ENCODE assay signal across 8 cellular contexts in the genomic region with DNA sequence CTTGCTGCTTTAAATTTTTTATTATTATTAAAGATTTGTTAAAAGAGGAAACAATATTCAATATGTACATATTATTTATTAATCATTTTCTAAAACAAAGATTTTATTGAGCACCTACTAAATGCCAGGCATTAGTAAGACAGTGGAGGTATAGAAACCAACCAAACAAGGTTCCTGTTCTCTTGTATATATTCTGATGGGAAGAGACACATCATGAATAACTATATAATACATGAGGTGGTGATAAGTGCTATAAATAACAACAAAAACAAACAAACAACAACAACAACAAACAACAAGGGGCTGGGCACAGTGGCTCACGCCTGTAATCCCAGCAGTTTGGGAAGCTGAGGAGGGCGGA. TPM values are rescaled to one million over a fixed set of nuclear protein-coding genes. Genes with fewer than 3 reads are reported as not detected.
DNase-seq lines count a peak whose midpoint lies in the region; ATAC-seq and TF ChIP-seq lines count a peak whose summit lies in the region.

No MANE protein-coding gene starts in this region.

- peaks cover 12% of the 10 kb centered on the region for H3K9me3 Mint-ChIP-seq in stimulated activated naive CD8-positive, alpha-beta T cell treated with anti-CD3 and anti-CD28 coated beads, Interleukin-15, Interleukin-2, amounts not matched to agents 100 ng/mL and 50 ng/mL, for 24 hours
- no peaks in the 10 kb centered on the region for H3K9me3 Mint-ChIP-seq in natural killer cell treated with Interleukin-12 subunit alpha and Interleukin-12 subunit beta and Interleukin-15 and Interleukin-18, amount 100 ng/mL, for 72 hours
- peaks cover 7% of the 10 kb centered on the region for H3K9me3 Mint-ChIP-seq in mesothelial cell of epicardium

- peaks cover 44% of the 10 kb centered on the region for H3K4me1 Mint-ChIP-seq in stimulated activated naive CD8-positive, alpha-beta T cell treated with anti-CD3 and anti-CD28 coated beads, Interleukin-15, Interleukin-2, amounts not matched to agents 100 ng/mL and 50 ng/mL, for 24 hours (ENCODE audit: low read depth)
- H3K4me1 Mint-ChIP-seq in natural killer cell treated with Interleukin-12 subunit alpha and Interleukin-12 subunit beta and Interleukin-15 and Interleukin-18, amount 100 ng/mL, for 72 hours (ENCODE audit: low read depth in 2 of 2) = peaks cover 19 to 25% of the 10 kb centered on the region in 2 donors
- H3K4me1 Mint-ChIP-seq in mesothelial cell of epicardium = peaks cover 8% of the 10 kb centered on the region

- no peak for TF ChIP-seq CTCF in choroid plexus epithelial cell (conservative IDR thresholded peaks at IDR 0.05; ENCODE audit: low read depth, low read length)
- TF ChIP-seq CTCF in mesothelial cell of epicardium (IDR thresholded peaks at IDR 0.05; ENCODE audit: unreplicated experiment) = no peak

- intact Hi-C loops in sciatic nerve (cut with DNase I) = no loop called here

- ATAC-seq in stimulated activated naive CD8-positive, alpha-beta T cell treated with anti-CD3 and anti-CD28 coated beads, Interleukin-15, Interleukin-2, amounts not matched to agents 100 U/mL and 50 U/mL, for 24 hours = no peak
- no peak for ATAC-seq in natural killer cell treated with Interleukin-12 subunit alpha and Interleukin-12 subunit beta and Interleukin-15 and Interleukin-18, amount 100 ng/mL, for 72 hours
- no peak for ATAC-seq in sciatic nerve

- peak overlapping the region; percentile 98 for H3K4me3 ChIP-seq in choroid plexus epithelial cell (ENCODE audit: low read depth, low read length)

- H3K36me3 Mint-ChIP-seq in stimulated activated naive CD8-positive, alpha-beta T cell treated with anti-CD3 and anti-CD28 coated beads, Interleukin-15, Interleukin-2, amounts not matched to agents 100 ng/mL and 50 ng/mL, for 24 hours (ENCODE audit: low read depth) = peaks cover 11% of the 10 kb centered on the region
- peaks cover 10% of the 10 kb centered on the region for H3K36me3 Mint-ChIP-seq in natural killer cell treated with Interleukin-12 subunit alpha and Interleukin-12 subunit beta and Interleukin-15 and Interleukin-18, amount 100 ng/mL, for 72 hours
- peaks cover 2% of the 10 kb centered on the region for H3K36me3 Mint-ChIP-seq in mesothelial cell of epicardium

- peak overlapping the region; percentile 26 for H3K27ac Mint-ChIP-seq in stimulated activated naive CD8-positive, alpha-beta T cell treated with anti-CD3 and anti-CD28 coated beads, Interleukin-15, Interleukin-2, amounts not matched to agents 100 ng/mL and 50 ng/mL, for 24 hours
- no peak overlapping the region for H3K27ac Mint-ChIP-seq in natural killer cell treated with Interleukin-12 subunit alpha and Interleukin-12 subunit beta and Interleukin-15 and Interleukin-18, amount 100 ng/mL, for 72 hours
- no peak overlapping the region for H3K27ac Mint-ChIP-seq in mesothelial cell of epicardium

- DNase-seq in stimulated activated naive CD8-positive, alpha-beta T cell treated with anti-CD3 and anti-CD28 coated beads, Interleukin-15, Interleukin-2, amounts not matched to agents 100 U/mL and 50 U/mL, for 24 hours = no peak
- DNase-seq in choroid plexus epithelial cell (ENCODE audit: low read depth) = no peak
- no peak for DNase-seq in natural killer cell treated with Interleukin-12 subunit alpha and Interleukin-12 subunit beta and Interleukin-15 and Interleukin-18, amount 100 ng/mL, for 72 hours (ENCODE audit: low spot score)
- DNase-seq in iPS-NIHi11 (ENCODE audit: low spot score) = no peak
- no peak for DNase-seq in mesothelial cell of epicardium (ENCODE audit: low spot score in 2 of 2, unreplicated experiment in 2 of 2)
- DNase-seq in sciatic nerve (ENCODE audit: low spot score) = no peak
- no peak for DNase-seq in activated CD4-positive, alpha-beta T cell treated with anti-CD3 and anti-CD28 coated beads, Interleukin-2, amount 50 U/mL, for 4 hours

- no peak overlapping the region for H3K4me3 Mint-ChIP-seq in stimulated activated naive CD8-positive, alpha-beta T cell treated with anti-CD3 and anti-CD28 coated beads, Interleukin-15, Interleukin-2, amounts not matched to agents 100 ng/mL and 50 ng/mL, for 24 hours
- H3K4me3 Mint-ChIP-seq in natural killer cell treated with Interleukin-12 subunit alpha and Interleukin-12 subunit beta and Interleukin-15 and Interleukin-18, amount 100 ng/mL, for 72 hours = peak overlapping the region; percentile 95
- H3K4me3 Mint-ChIP-seq in mesothelial cell of epicardium = no peak overlapping the region

- H3K27me3 Mint-ChIP-seq in stimulated activated naive CD8-positive, alpha-beta T cell treated with anti-CD3 and anti-CD28 coated beads, Interleukin-15, Interleukin-2, amounts not matched to agents 100 ng/mL and 50 ng/mL, for 24 hours = peaks cover 4% of the 10 kb centered on the region
- peaks cover 13 to 21% of the 10 kb centered on the region in 2 donors for H3K27me3 Mint-ChIP-seq in natural killer cell treated with Interleukin-12 subunit alpha and Interleukin-12 subunit beta and Interleukin-15 and Interleukin-18, amount 100 ng/mL, for 72 hours
- H3K27me3 Mint-ChIP-seq in mesothelial cell of epicardium (ENCODE audit: low read depth) = no peaks in the 10 kb centered on the region

RNA-seq across cellular contexts. Expression of a gene that starts 0.6 kb away (rescaled TPM):
- 10 to 100 TPM; 13.0 to 24.8 TPM for total RNA-seq in natural killer cell treated with Interleukin-12 subunit alpha and Interleukin-12 subunit beta and Interleukin-15 and Interleukin-18, amount 100 ng/mL, for 72 hours
- 24.2 to 27.3 TPM (median 24.8 TPM) in 3 replicates for total RNA-seq in mesothelial cell of epicardium
- 72.5 TPM for total RNA-seq in sciatic nerve

RNA-seq across cellular contexts. Expression of a gene that starts 45.1 kb away (rescaled TPM):
- total RNA-seq in natural killer cell treated with Interleukin-12 subunit alpha and Interleukin-12 subunit beta and Interleukin-15 and Interleukin-18, amount 100 ng/mL, for 72 hours = not detected
- total RNA-seq in mesothelial cell of epicardium (not detected in 3 replicates), sciatic nerve (8.8 TPM)

RNA-seq across cellular contexts. Expression of a gene that starts 49.6 kb away (rescaled TPM):
- total RNA-seq in natural killer cell treated with Interleukin-12 subunit alpha and Interleukin-12 subunit beta and Interleukin-15 and Interleukin-18, amount 100 ng/mL, for 72 hours = 1 to 10 TPM; 1.5 to 1.7 TPM
- total RNA-seq in mesothelial cell of epicardium = 2.3 to 3.6 TPM (median 2.9 TPM) in 3 replicates
- total RNA-seq in sciatic nerve = 19.9 TPM
